ENCODE assay signal across 8 cellular contexts in the genomic region with DNA sequence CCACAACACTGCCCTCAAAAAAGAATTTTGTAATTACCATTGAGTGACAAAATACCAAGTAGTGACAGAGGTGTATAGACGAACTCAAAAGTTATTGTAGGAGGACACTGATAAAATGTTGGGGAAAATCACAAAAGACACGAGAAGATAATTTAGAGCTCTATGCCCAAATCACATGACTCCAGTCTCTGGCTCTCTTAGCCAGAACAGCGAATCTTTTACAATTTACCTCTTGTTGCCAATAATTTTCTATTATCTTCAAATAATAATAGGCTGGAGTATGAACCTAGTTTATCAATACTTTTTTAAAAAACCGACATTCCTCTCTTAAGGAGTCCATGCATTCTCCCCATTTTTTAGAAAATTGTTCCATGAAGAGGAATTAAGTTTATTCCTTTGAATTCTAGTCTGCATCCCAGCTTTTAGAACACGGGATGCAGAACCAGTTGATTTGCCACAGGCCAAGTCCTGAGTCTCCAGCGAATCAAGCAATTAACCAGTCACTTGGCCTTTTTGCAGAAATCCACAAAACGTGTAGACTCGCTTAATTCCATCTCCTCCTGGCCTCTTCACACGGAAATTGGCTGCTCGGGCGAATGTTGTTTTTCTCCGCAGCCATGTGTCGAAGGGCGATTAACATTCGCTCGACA. TPM values are rescaled to one million over a fixed set of nuclear protein-coding genes. Genes with fewer than 3 reads are reported as not detected.
A peak's percentile ranks its signal among the peaks of the same experiment; 100 is the strongest.
DNase-seq lines count a peak whose midpoint lies in the region; ATAC-seq, FAIRE-seq and TF ChIP-seq lines count a peak whose summit lies in the region.

No MANE protein-coding gene starts in this region.

- TF ChIP-seq CTCF in D721Med (IDR thresholded peaks at IDR 0.05; ENCODE audit: insufficient read depth, missing control alignments) (no peak), esophagus squamous epithelium (IDR thresholded peaks at IDR 0.05) (no peak), progenitor cell of endocrine pancreas (IDR thresholded peaks at IDR 0.05; ENCODE audit: unreplicated experiment) (no peak)

- H3K36me3 ChIP-seq in SJCRH30 (no peaks in the 10 kb centered on the region), esophagus squamous epithelium (no peaks in the 10 kb centered on the region)

- H3K27me3 ChIP-seq in SJCRH30, result peaks cover 8% of the 10 kb centered on the region; the same call in 1 of the 2 replicates
- peaks cover 0 to 49% (median 0%) of the 10 kb centered on the region in 4 donors for H3K27me3 ChIP-seq in esophagus squamous epithelium

- H3K4me3 Mint-ChIP-seq in progenitor cell of endocrine pancreas (ENCODE audit: low read depth), result peak overlapping the region; percentile 76

- peak; percentile 70 for FAIRE-seq in D721Med (lab: Jason Lieb, UNC)

- H3K27ac ChIP-seq in SJCRH30, result no peak overlapping the region
- H3K27ac ChIP-seq in esophagus squamous epithelium, result peak overlapping the region in 1 of 4 donors; percentile 10

- peaks cover 78% of the 10 kb centered on the region for H3K27me3 Mint-ChIP-seq in progenitor cell of endocrine pancreas

- intact Hi-C loops in esophagus squamous epithelium (cut with DNase I), result no loop called here

- no peaks in the 10 kb centered on the region for H3K9me3 ChIP-seq in SJCRH30 (replicated peaks)
- H3K9me3 ChIP-seq in esophagus squamous epithelium, result no peaks in the 10 kb centered on the region

- 16% methylated on average over 10 to 16 of the region's 16 CpGs for WGBS in esophagus squamous epithelium, 2 donors

- H3K4me3 ChIP-seq in SJCRH30, result peak overlapping the region; percentile 53
- peak overlapping the region; percentile 29 to 66 (median 50) for H3K4me3 ChIP-seq in esophagus squamous epithelium

- no peaks in the 10 kb centered on the region for H3K36me3 Mint-ChIP-seq in progenitor cell of endocrine pancreas (ENCODE audit: insufficient read depth)

- DNase-seq in D721Med (ENCODE audit: insufficient read length, low spot score) (no peak), SJCRH30 (no peak), esophagus squamous epithelium (lab: John Stamatoyannopoulos, UW) (no peak), progenitor cell of endocrine pancreas (ENCODE audit: low spot score, unreplicated experiment) (no peak), DMS79 (lab: John Stamatoyannopoulos, UW) (no peak), erythroblast (lab: John Stamatoyannopoulos, UW) (no peak), NCI-H2196 treated with DMSO at 0.1 percent for 48 hours (lab: John Stamatoyannopoulos, UW; ENCODE audit: unreplicated experiment) (no peak)

- ATAC-seq in HG02759 (IDR thresholded peaks at IDR 0.05; ENCODE audit: unreplicated experiment), result no peak

- no peaks in the 10 kb centered on the region for H3K4me1 ChIP-seq in SJCRH30
- H3K4me1 ChIP-seq in esophagus squamous epithelium, result peaks cover 11 to 19% (median 11%) of the 10 kb centered on the region in 3 donors

- peaks cover 1% of the 10 kb centered on the region for H3K4me1 Mint-ChIP-seq in progenitor cell of endocrine pancreas (ENCODE audit: low read depth)

- TF ChIP-seq POLR2A in esophagus squamous epithelium (IDR thresholded peaks at IDR 0.05) (no peak), erythroblast (IDR thresholded peaks at IDR 0.05; ENCODE audit: low read length) (no peak)

- H3K9me3 Mint-ChIP-seq in progenitor cell of endocrine pancreas (ENCODE audit: low read depth), result no peaks in the 10 kb centered on the region

- H3K27ac Mint-ChIP-seq in progenitor cell of endocrine pancreas, result no peak overlapping the region

RNA-seq across cellular contexts. Expression of a gene that starts 0.5 kb away (rescaled TPM):
- total RNA-seq in SJCRH30 (2014; rRNA removed; shearing (Covaris generic)), result 0.06 and 0.15 TPM in 2 replicates
- 1 to 10 TPM in 1 of 4 donors, not detected in 3; 1.1 TPM for total RNA-seq in esophagus squamous epithelium
- total RNA-seq in progenitor cell of endocrine pancreas, result not detected in 2 replicates

RNA-seq across cellular contexts. Expression of a gene that starts 6.8 kb away (rescaled TPM):
- total RNA-seq in SJCRH30 (2014; rRNA removed; shearing (Covaris generic)), result 18.9 and 20.6 TPM in 2 replicates
- total RNA-seq in esophagus squamous epithelium, result 10 to 100 TPM in 2 of 4 donors, 1 to 10 TPM in 2; 9.2 to 32.7 (median 14.2) TPM
- total RNA-seq in progenitor cell of endocrine pancreas, result 17.8 and 23.6 TPM in 2 replicates
